Comparison of ENCODE assay signal across 1 cellular context in genomic region chr5:142698447-142698846, GRCh38.
TF ChIP-seq lines count a peak whose summit lies in the region.

No MANE protein-coding gene starts in this region.

TF ChIP-seq in K562, 482 proteins besides CTCF, POLR2A, EP300 and RAD21:
- peak; percentile 91 for TF ChIP-seq NFIC (IDR thresholded peaks at IDR 0.05)
- TF ChIP-seq TAF9B (IDR thresholded peaks at IDR 0.05; ENCODE audit: partially characterized antibody), result no peak
- no peak for TF ChIP-seq MAZ (CRISPR knock-in tag; conservative IDR thresholded peaks at IDR 0.05 in 1 of 2, IDR thresholded peaks at IDR 0.05 in 1 of 2)
- no peak for TF ChIP-seq FUS (optimal IDR thresholded peaks at IDR 0.05; ENCODE audit: low read depth, low read length)
- no peak for TF ChIP-seq PCBP2 (IDR thresholded peaks at IDR 0.05; ENCODE audit: low read depth, low read length, poor library complexity, severe bottlenecking)
- TF ChIP-seq ZNF316 (IDR thresholded peaks at IDR 0.05), result no peak
- TF ChIP-seq ZNF12 (CRISPR knock-in tag; IDR thresholded peaks at IDR 0.05), result no peak
- TF ChIP-seq PHB (CRISPR knock-in tag; IDR thresholded peaks at IDR 0.05), result no peak
- peak; percentile 83 for TF ChIP-seq NFIX (CRISPR knock-in tag; IDR thresholded peaks at IDR 0.05; ENCODE audit: low read depth)
- TF ChIP-seq ETV6 (IDR thresholded peaks at IDR 0.05; ENCODE audit: borderline replicate concordance in 1 of 2, low read depth in 2 of 2, low read length in 1 of 2), result no peak
- no peak for TF ChIP-seq ETV6 (CRISPR knock-in tag; IDR thresholded peaks at IDR 0.05; ENCODE audit: borderline replicate concordance)
- no peak for TF ChIP-seq ZBTB12 (CRISPR knock-in tag; IDR thresholded peaks at IDR 0.05)
- no peak for TF ChIP-seq ZKSCAN8 (CRISPR knock-in tag; IDR thresholded peaks at IDR 0.05)
- no peak for TF ChIP-seq MXD1 (CRISPR knock-in tag; IDR thresholded peaks at IDR 0.05; ENCODE audit: borderline replicate concordance, poor library complexity, severe bottlenecking)
- TF ChIP-seq SMARCE1 (IDR thresholded peaks at IDR 0.05), result no peak
- TF ChIP-seq CBX2 (IDR thresholded peaks at IDR 0.05; ENCODE audit: insufficient read depth, low read length, poor library complexity, severe bottlenecking), result no peak
- TF ChIP-seq, protein P1, sequence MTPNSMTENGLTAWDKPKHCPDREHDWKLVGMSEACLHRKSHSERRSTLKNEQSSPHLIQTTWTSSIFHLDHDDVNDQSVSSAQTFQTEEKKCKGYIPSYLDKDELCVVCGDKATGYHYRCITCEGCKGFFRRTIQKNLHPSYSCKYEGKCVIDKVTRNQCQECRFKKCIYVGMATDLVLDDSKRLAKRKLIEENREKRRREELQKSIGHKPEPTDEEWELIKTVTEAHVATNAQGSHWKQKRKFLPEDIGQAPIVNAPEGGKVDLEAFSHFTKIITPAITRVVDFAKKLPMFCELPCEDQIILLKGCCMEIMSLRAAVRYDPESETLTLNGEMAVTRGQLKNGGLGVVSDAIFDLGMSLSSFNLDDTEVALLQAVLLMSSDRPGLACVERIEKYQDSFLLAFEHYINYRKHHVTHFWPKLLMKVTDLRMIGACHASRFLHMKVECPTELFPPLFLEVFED (CRISPR knock-in tag; conservative IDR thresholded peaks at IDR 0.05), result no peak
TF ChIP-seq in K562: peak in this region for 2.
